15 cellular contexts compared by ENCODE assay signal in genomic region chr16:85471469-85472431, GRCh38.
DNase-seq lines count a peak whose midpoint lies in the region; ATAC-seq, FAIRE-seq and TF ChIP-seq lines count a peak whose summit lies in the region.
"Had no signal": no experiment of that assay in that cellular context is flagged by ENCODE, and none has a peak within 500 bp of the region (broad histone marks: within the 10 kb centered on the region; RNA-seq: fewer than 3 reads in every experiment).

No MANE protein-coding gene starts in this region.

- POLR2A ChIA-PET in K562 (lab: Yijun Ruan, JAX), result interaction anchor here (0.6 to 2.7 kb wide), 12 partner anchors 10 to 843 kb away, joined by 3 to 16 read pairs (median 4); no protein-coding TSS in a partner anchor
- POLR2A ChIA-PET in CD4-positive, alpha-beta T cell (lab: Charles Lee), result no interaction called here

- no peak overlapping the region for H2BK120ac ChIP-seq in neuronal stem cell (ENCODE audit: low read depth, low read length)

- H2AFZ ChIP-seq in K562 (ENCODE audit: low read depth, low read length), result no peak overlapping the region
- no peak overlapping the region for H2AFZ ChIP-seq in neuronal stem cell (ENCODE audit: low read length)

- peak; percentile 59 for ATAC-seq in K562
- no peak for ATAC-seq in CD4-positive, alpha-beta T cell (ENCODE audit: poor library complexity)
- ATAC-seq in HG03196 (IDR thresholded peaks at IDR 0.05; ENCODE audit: unreplicated experiment), result no peak

- peaks cover 9% of the 10 kb centered on the region for H3K27me3 Mint-ChIP-seq in CD4-positive, alpha-beta T cell
- H3K27me3 Mint-ChIP-seq: activated naive CD8-positive, alpha-beta T cell treated with anti-CD3 and anti-CD28 coated beads, Interleukin-2, amount 10 ng/mL, durations not matched to agents 7 days and 5 days had no signal

- H3K27ac Mint-ChIP-seq in CD4-positive, alpha-beta T cell, result no peak overlapping the region
- H3K27ac Mint-ChIP-seq: activated naive CD8-positive, alpha-beta T cell treated with anti-CD3 and anti-CD28 coated beads, Interleukin-2, amount 10 ng/mL, durations not matched to agents 7 days and 5 days had no signal

- no peak overlapping the region for H3K4me2 ChIP-seq in K562 (ENCODE audit: insufficient read depth, low read length)
- H3K4me2 ChIP-seq in neuronal stem cell (ENCODE audit: insufficient read depth, low read length, poor library complexity, severe bottlenecking), result no peak overlapping the region

- intact Hi-C loops in K562 (cut with micrococcal nuclease), result no loop called here
- intact Hi-C loops in CD4-positive, alpha-beta T cell (cut with DNase I, micrococcal nuclease), result no loop called here

- H3K4me1 ChIP-seq in K562 (replicated peaks in 1 of 2; ENCODE audit: control insufficient read depth in 2 of 2, insufficient read depth in 2 of 2, low read length in 2 of 2) (peaks cover 16 to 64% of the 10 kb centered on the region in 2 experiments), neuronal stem cell (ENCODE audit: control insufficient read depth in 2 of 2, insufficient read depth in 1 of 2, low read depth in 1 of 2, low read length in 2 of 2) (peaks cover 21 to 32% of the 10 kb centered on the region in 2 donors)

- 62% methylated on average over 15 of the region's 15 CpGs for WGBS in K562 (ENCODE audit: insufficient coverage, low coverage, missing lambda C conversion rate)
- no CpG with 5 or more reads among the region's 15 CpGs for WGBS in neuronal stem cell (ENCODE audit: extremely low coverage in 2 of 2, insufficient read length in 2 of 2, insufficient replicate concordance in 1 of 2), 2 donors

- H3K27me3 ChIP-seq in K562 (ENCODE audit: control insufficient read depth in 2 of 2, insufficient read depth in 2 of 2, low read length in 2 of 2) (no peaks in the 10 kb centered on the region), neuronal stem cell (ENCODE audit: control insufficient read depth in 3 of 3, insufficient read depth in 3 of 3, low read depth in 1 of 3, low read length in 3 of 3) (no peaks in the 10 kb centered on the region)
- H3K27me3 ChIP-seq in CD4-positive, alpha-beta T cell (ENCODE audit: control insufficient read depth, insufficient read depth, low read length), result no peaks in the 10 kb centered on the region
- H3K27me3 ChIP-seq: heart right ventricle, uterus had no signal

- no peak overlapping the region for H3K27ac ChIP-seq in K562 (ENCODE audit: extremely low read depth, low read depth, low read length)
- no peak overlapping the region for H3K27ac ChIP-seq in neuronal stem cell (replicated peaks; ENCODE audit: low read length)
- H3K27ac ChIP-seq in CD4-positive, alpha-beta T cell (ENCODE audit: low read depth, low read length), result no peak overlapping the region
- H3K27ac ChIP-seq: heart right ventricle, uterus had no signal

- DNase-seq in DMS79 (lab: John Stamatoyannopoulos, UW) (peak; percentile 82), NCI-H187 treated with DMSO at 0.1 percent for 48 hours (lab: John Stamatoyannopoulos, UW) (peak; percentile 73), K562 (ENCODE audit: extremely low read depth in 1 of 4, low spot score in 3 of 4) (peak in 1 of 4 experiments; percentile 49), neuronal stem cell (ENCODE audit: low spot score) (no peak), nucleus accumbens (lab: John Stamatoyannopoulos, UW) (no peak), mesenteric fat pad (ENCODE audit: low spot score) (no peak)
- no peak for DNase-seq in CD4-positive, alpha-beta T cell
- DNase-seq: activated naive CD8-positive, alpha-beta T cell treated with anti-CD3 and anti-CD28 coated beads, Interleukin-2, amount 10 ng/mL, durations not matched to agents 7 days and 5 days; effector CD4-positive, alpha-beta T cell; KG1; mesendoderm; uterus had no signal

- no peak overlapping the region for H2AK5ac ChIP-seq in neuronal stem cell (ENCODE audit: low read depth, low read length)

- TF ChIP-seq RAD21 in K562 (CRISPR knock-in tag; conservative IDR thresholded peaks at IDR 0.05 in 1 of 2, IDR thresholded peaks at IDR 0.05 in 1 of 2), result peak in 1 of 2 experiments; percentile 32; a peak in 2 of 4 replicates

- no peak for TF ChIP-seq POLR2A in K562 (conservative IDR thresholded peaks at IDR 0.05)

- peak; percentile 11 to 30 (median 18); a peak in 2 of 6 replicates for TF ChIP-seq CTCF in K562 (IDR thresholded peaks at IDR 0.05 in 2 of 3, conservative IDR thresholded peaks at IDR 0.05 in 1 of 3; ENCODE audit: insufficient read depth in 2 of 3, low read depth in 1 of 3, low read length in 3 of 3)
- no peak for TF ChIP-seq CTCF in CD4-positive, alpha-beta T cell (IDR thresholded peaks at IDR 0.05)

- H4K91ac ChIP-seq in neuronal stem cell (ENCODE audit: low read depth, low read length, poor library complexity), result no peak overlapping the region

- no peak for TF ChIP-seq EP300 in K562 (IDR thresholded peaks at IDR 0.05; ENCODE audit: low read length)

- H3K36me3 ChIP-seq in K562 (ENCODE audit: control insufficient read depth, insufficient read depth, low read length) (no peaks in the 10 kb centered on the region), neuronal stem cell (replicated peaks in 1 of 2; ENCODE audit: control insufficient read depth in 2 of 2, insufficient read depth in 2 of 2, low read length in 2 of 2) (no peaks in the 10 kb centered on the region)
- H3K36me3 ChIP-seq: heart right ventricle, uterus had no signal

- H3K9ac ChIP-seq in K562 (ENCODE audit: insufficient read depth in 1 of 2, low read depth in 2 of 2, low read length in 2 of 2) (peak overlapping the region in 1 of 2 experiments; percentile 18; a peak in 1 of 4 replicates), neuronal stem cell (ENCODE audit: low read depth, low read length, poor library complexity) (no peak overlapping the region)

- no peak overlapping the region for H2BK5ac ChIP-seq in neuronal stem cell (ENCODE audit: low read length)

- H3K9me3 Mint-ChIP-seq in CD4-positive, alpha-beta T cell, result no peaks in the 10 kb centered on the region
- H3K9me3 Mint-ChIP-seq: activated naive CD8-positive, alpha-beta T cell treated with anti-CD3 and anti-CD28 coated beads, Interleukin-2, amount 10 ng/mL, durations not matched to agents 7 days and 5 days had no signal

- H3K4me3 Mint-ChIP-seq in CD4-positive, alpha-beta T cell, result no peak overlapping the region
- H3K4me3 Mint-ChIP-seq: activated naive CD8-positive, alpha-beta T cell treated with anti-CD3 and anti-CD28 coated beads, Interleukin-2, amount 10 ng/mL, durations not matched to agents 7 days and 5 days had no signal

- peak; percentile 78 for FAIRE-seq in K562 (lab: Jason Lieb, UNC)
- FAIRE-seq: G401.6 had no signal

- H3K4me1 Mint-ChIP-seq in CD4-positive, alpha-beta T cell (ENCODE audit: low read depth), result no peaks in the 10 kb centered on the region
- H3K4me1 Mint-ChIP-seq: activated naive CD8-positive, alpha-beta T cell treated with anti-CD3 and anti-CD28 coated beads, Interleukin-2, amount 10 ng/mL, durations not matched to agents 7 days and 5 days had no signal

- H3K79me2 ChIP-seq in K562 (ENCODE audit: control insufficient read depth, insufficient read depth, low read length), result peaks cover 27% of the 10 kb centered on the region; the same call in 2 of the 3 replicates

- no peak overlapping the region for H3K14ac ChIP-seq in neuronal stem cell (ENCODE audit: low read length)

- CTCF ChIA-PET in K562 (lab: Yijun Ruan, JAX; ENCODE audit: low intra/inter-chr PET ratio), result no interaction called here
- CTCF ChIA-PET in CD4-positive, alpha-beta T cell (lab: Charles Lee), result no interaction called here

- H2BK12ac ChIP-seq in neuronal stem cell (ENCODE audit: low read length), result no peak overlapping the region

- no peak overlapping the region for H3K18ac ChIP-seq in neuronal stem cell (ENCODE audit: low read length)

- H3K9me3 ChIP-seq in K562 (replicated peaks; ENCODE audit: control insufficient read depth, insufficient read depth, low read depth, low read length) (no peaks in the 10 kb centered on the region), neuronal stem cell (replicated peaks in 1 of 2; ENCODE audit: control insufficient read depth in 2 of 2, insufficient read depth in 1 of 2, low read depth in 1 of 2, low read length in 2 of 2) (peaks cover 0 to 1% of the 10 kb centered on the region in 2 donors)
- no peaks in the 10 kb centered on the region for H3K9me3 ChIP-seq in CD4-positive, alpha-beta T cell (ENCODE audit: control insufficient read depth, low read length)
- H3K9me3 ChIP-seq: heart right ventricle, uterus had no signal

- in situ Hi-C loops in K562 (cut with MboI), result no loop called here

- H3K23ac ChIP-seq in neuronal stem cell (ENCODE audit: low read depth, low read length, poor library complexity), result peak overlapping the region; percentile 6

- no peak overlapping the region for H3K4ac ChIP-seq in neuronal stem cell (ENCODE audit: low read length)

- H4K8ac ChIP-seq in neuronal stem cell (ENCODE audit: low read depth, low read length), result no peak overlapping the region

- no peaks in the 10 kb centered on the region for H3K79me1 ChIP-seq in neuronal stem cell (ENCODE audit: low read depth, low read length)

- peaks cover 4% of the 10 kb centered on the region for H3K9me1 ChIP-seq in K562 (ENCODE audit: control insufficient read depth, insufficient read depth, low read length)

- peaks cover 33% of the 10 kb centered on the region for H4K20me1 ChIP-seq in K562 (replicated peaks; ENCODE audit: control insufficient read depth, insufficient read depth, low read length)

- H3K36me3 Mint-ChIP-seq in CD4-positive, alpha-beta T cell (ENCODE audit: low read depth), result no peaks in the 10 kb centered on the region
- H3K36me3 Mint-ChIP-seq: activated naive CD8-positive, alpha-beta T cell treated with anti-CD3 and anti-CD28 coated beads, Interleukin-2, amount 10 ng/mL, durations not matched to agents 7 days and 5 days had no signal

- no peak overlapping the region for H3K4me3 ChIP-seq in K562
- H3K4me3 ChIP-seq in neuronal stem cell (ENCODE audit: low read length in 2 of 2), result no peak overlapping the region
- H3K4me3 ChIP-seq: heart right ventricle, uterus had no signal

- H2BK15ac ChIP-seq in neuronal stem cell (ENCODE audit: low read length), result no peak overlapping the region

- BruUV-seq in K562 (replicated peaks; lab: Mats Ljungman, UMichigan), result no TSS peak

Comparison
In these comparisons a context has a peak if more than half of its experiments do, and no peak if none do; other contexts are left out.
1. DNase-seq: peak in DMS79 (single experiment) and NCI-H187 treated with DMSO at 0.1 percent for 48 hours (single experiment); none in neuronal stem cell (single experiment), CD4-positive, alpha-beta T cell (0 of 10), nucleus accumbens (0 of 56) and mesenteric fat pad (single experiment).